8 cellular contexts compared by ENCODE assay signal in the genomic region with DNA sequence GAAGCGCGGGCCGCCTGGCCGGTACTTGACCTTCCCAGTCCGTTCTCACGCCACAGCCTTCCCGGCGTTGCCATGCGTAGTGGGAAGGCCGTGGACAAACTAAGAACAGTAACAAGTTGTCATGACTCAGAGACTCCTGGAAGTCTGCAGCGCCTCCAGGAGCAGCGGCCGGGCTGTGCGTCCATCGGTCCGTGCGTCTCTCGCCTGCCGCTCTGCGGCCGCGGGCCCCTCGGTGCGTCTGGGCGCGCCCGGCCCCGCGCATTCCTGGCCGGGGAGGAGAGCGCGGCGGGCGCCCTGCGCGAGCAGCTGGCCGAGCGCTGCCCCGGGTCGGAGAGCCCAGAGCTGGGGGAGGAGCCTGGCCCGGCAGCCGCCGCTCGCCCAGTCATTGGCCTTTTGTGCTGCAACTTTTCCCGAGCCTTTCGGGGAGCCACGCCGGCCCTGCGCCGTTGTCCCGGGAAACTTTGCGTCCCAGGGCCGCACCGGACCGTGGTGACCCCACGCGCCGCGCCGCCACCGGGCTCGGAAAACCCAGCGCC.
A peak's percentile ranks its signal among the peaks of the same experiment; 100 is the strongest.
DNase-seq lines count a peak whose midpoint lies in the region; ATAC-seq and TF ChIP-seq lines count a peak whose summit lies in the region.

No MANE protein-coding gene starts in this region.

- no peak overlapping the region for H2AFZ ChIP-seq in fibroblast of lung (ENCODE audit: low read length)

- no peaks in the 10 kb centered on the region for H3K4me1 ChIP-seq in BE2C
- H3K4me1 ChIP-seq in SJSA1 (replicated peaks), result peaks cover 24% of the 10 kb centered on the region
- peaks cover 16% of the 10 kb centered on the region for H3K4me1 ChIP-seq in fibroblast of lung (ENCODE audit: control insufficient read depth, extremely low read depth, insufficient read depth, low read length)
- peaks cover 30% of the 10 kb centered on the region for H3K4me1 ChIP-seq in mucosa of stomach (ENCODE audit: control insufficient read depth, insufficient read depth, low read length)

- H3K9me3 ChIP-seq in BE2C (no peaks in the 10 kb centered on the region), SJSA1 (replicated peaks) (no peaks in the 10 kb centered on the region), fibroblast of lung (ENCODE audit: control insufficient read depth, insufficient read depth, low read depth, low read length) (no peaks in the 10 kb centered on the region), mucosa of stomach (ENCODE audit: control insufficient read depth, low read length) (no peaks in the 10 kb centered on the region)

- peak overlapping the region; percentile 77 for H3K4me3 ChIP-seq in BE2C (ENCODE audit: low read depth, low read length)
- peak overlapping the region; percentile 63 for H3K4me3 ChIP-seq in SJSA1
- peak overlapping the region; percentile 76 to 93 (median 81) for H3K4me3 ChIP-seq in fibroblast of lung (replicated peaks in 1 of 4; ENCODE audit: control extremely low read depth in 1 of 4, insufficient read depth in 1 of 4, low read depth in 3 of 4, low read length in 4 of 4)
- H3K4me3 ChIP-seq in mucosa of stomach (ENCODE audit: low read length), result peak overlapping the region; percentile 77

- TF ChIP-seq CTCF in BE2C (IDR thresholded peaks at IDR 0.05; ENCODE audit: low read depth, low read length) (0 out of 2 replicates have a peak, but pooled peaks have one; percentile 18), fibroblast of lung (conservative IDR thresholded peaks at IDR 0.05 in 1 of 2, IDR thresholded peaks at IDR 0.05 in 1 of 2; ENCODE audit: low read depth in 1 of 2, low read length in 2 of 2) (peak; percentile 39 to 50)

- peaks cover 31% of the 10 kb centered on the region for H3K79me2 ChIP-seq in fibroblast of lung (ENCODE audit: control insufficient read depth, insufficient read depth, low read length)

- H3K9ac ChIP-seq in fibroblast of lung (ENCODE audit: insufficient read depth, low read length), result peak overlapping the region; percentile 90
- H3K9ac ChIP-seq in mucosa of stomach (ENCODE audit: low read length), result peak overlapping the region; percentile 93

- peak; percentile 42 for ATAC-seq in HG02678 (IDR thresholded peaks at IDR 0.05; ENCODE audit: unreplicated experiment)
- no peak for ATAC-seq in HG03196 (IDR thresholded peaks at IDR 0.05; ENCODE audit: unreplicated experiment)
- no peak for ATAC-seq in HG03571 (IDR thresholded peaks at IDR 0.05; ENCODE audit: unreplicated experiment)

- H4K20me1 ChIP-seq in fibroblast of lung (ENCODE audit: control insufficient read depth, extremely low read depth, insufficient read depth, low read length), result no peaks in the 10 kb centered on the region

- DNase-seq in BE2C, result peak; percentile 84
- peak; percentile 91 to 94 for DNase-seq in SJSA1 (ENCODE audit: low read depth in 1 of 2, low spot score in 2 of 2)
- peak; percentile 94 to 96 for DNase-seq in fibroblast of lung (ENCODE audit: low read depth in 2 of 2)
- no peak for DNase-seq in stimulated activated naive CD4-positive, alpha-beta T cell (lab: John Stamatoyannopoulos, UW)

- H3K36me3 ChIP-seq in BE2C (no peaks in the 10 kb centered on the region), SJSA1 (0 out of 2 replicates have a peak, but pooled peaks cover 2% of the 10 kb centered on the region), fibroblast of lung (ENCODE audit: control insufficient read depth, insufficient read depth, low read length) (no peaks in the 10 kb centered on the region), mucosa of stomach (ENCODE audit: control insufficient read depth, insufficient read depth, low read length) (no peaks in the 10 kb centered on the region)

- H3K27ac ChIP-seq in SJSA1 (peak overlapping the region; percentile 84), fibroblast of lung (ENCODE audit: insufficient read depth, low read length) (peak overlapping the region; percentile 98)

- H3K4me2 ChIP-seq in fibroblast of lung (ENCODE audit: extremely low read depth, insufficient read depth, low read length), result peak overlapping the region; percentile 94

- no peaks in the 10 kb centered on the region for H3K27me3 ChIP-seq in BE2C
- no peaks in the 10 kb centered on the region for H3K27me3 ChIP-seq in SJSA1 (replicated peaks)
- no peaks in the 10 kb centered on the region for H3K27me3 ChIP-seq in fibroblast of lung (ENCODE audit: control insufficient read depth, insufficient read depth, low read length)
- no peaks in the 10 kb centered on the region for H3K27me3 ChIP-seq in mucosa of stomach (ENCODE audit: control insufficient read depth, insufficient read depth, low read length)

Comparison
In these comparisons a context has a peak if more than half of its experiments do, and no peak if none do; other contexts are left out.
1. DNase-seq: peak in BE2C (single experiment), SJSA1 (2 of 2) and fibroblast of lung (2 of 2); none in stimulated activated naive CD4-positive, alpha-beta T cell (0 of 6).
2. Peak in every context shown above with its lines, with median percentiles within 50 percentile points of each other: H3K4me3 ChIP-seq.